Comparison of ENCODE assay signal across 19 cellular contexts in genomic region chr2:66580343-66580954, GRCh38.
A peak's percentile ranks its signal among the peaks of the same experiment; 100 is the strongest.
DNase-seq lines count a peak whose midpoint lies in the region; ATAC-seq, FAIRE-seq and TF ChIP-seq lines count a peak whose summit lies in the region.
"Had no signal": no experiment of that assay in that cellular context is flagged by ENCODE, and none has a peak within 500 bp of the region (broad histone marks: within the 10 kb centered on the region; RNA-seq: fewer than 3 reads in every experiment).

No MANE protein-coding gene starts in this region.

- H3K4me3 Mint-ChIP-seq in nephron progenitor cell, result no peak overlapping the region
- no peak overlapping the region for H3K4me3 Mint-ChIP-seq in effector memory CD8-positive, alpha-beta T cell

- intact Hi-C loops in HepG2 (cut with micrococcal nuclease; ENCODE audit: unreplicated experiment), result loop anchor here (10.0 kb wide), 1 partner anchor 1454 kb away; no protein-coding TSS in a partner anchor
- intact Hi-C loops in right lobe of liver (cut with DNase I), result no loop called here
- intact Hi-C loops in esophagus muscularis mucosa (cut with DNase I), result loop anchor here (10.0 kb wide), 1 partner anchor 284 kb away; no protein-coding TSS in a partner anchor

- no TSS peak for BruUV-seq in HepG2 (replicated peaks; lab: Mats Ljungman, UMichigan)

- no peak overlapping the region for H3K9ac ChIP-seq in HepG2 (ENCODE audit: insufficient read depth, low read depth, low read length)

- no peak for FAIRE-seq in HepG2 (lab: Jason Lieb, UNC)

- no peak for TF ChIP-seq RAD21 in HepG2 (CRISPR knock-in tag; IDR thresholded peaks at IDR 0.05)

- no peaks in the 10 kb centered on the region for H3K9me3 Mint-ChIP-seq in nephron progenitor cell
- H3K9me3 Mint-ChIP-seq in effector memory CD8-positive, alpha-beta T cell, result no peaks in the 10 kb centered on the region

- no peak overlapping the region for H2AFZ ChIP-seq in HepG2 (ENCODE audit: low read length)

- H3K4me1 Mint-ChIP-seq in nephron progenitor cell, result peaks cover 40% of the 10 kb centered on the region
- peaks cover 0 to 1% of the 10 kb centered on the region in 2 donors for H3K4me1 Mint-ChIP-seq in effector memory CD8-positive, alpha-beta T cell (ENCODE audit: low read depth in 2 of 2)

- POLR2A ChIA-PET in HepG2 (lab: Yijun Ruan, JAX), result no interaction called here

- TF ChIP-seq EP300 in HepG2 (IDR thresholded peaks at IDR 0.05; ENCODE audit: low read depth in 2 of 2, low read length in 2 of 2) (no peak), HepG2 (CRISPR knock-in tag; IDR thresholded peaks at IDR 0.05; ENCODE audit: borderline replicate concordance) (no peak), esophagus muscularis mucosa (IDR thresholded peaks at IDR 0.05) (no peak)

- H3K27ac Mint-ChIP-seq in nephron progenitor cell, result peak overlapping the region; percentile 97
- no peak overlapping the region for H3K27ac Mint-ChIP-seq in effector memory CD8-positive, alpha-beta T cell

- TF ChIP-seq POLR2A in HepG2 (IDR thresholded peaks at IDR 0.05; ENCODE audit: insufficient read depth in 1 of 2, low read depth in 2 of 2, low read length in 2 of 2) (no peak), right lobe of liver (IDR thresholded peaks at IDR 0.05) (no peak), esophagus muscularis mucosa (IDR thresholded peaks at IDR 0.05; ENCODE audit: low read depth) (no peak)

- H3K36me3 ChIP-seq in HepG2 (replicated peaks in 1 of 2; ENCODE audit: control insufficient read depth in 1 of 2, insufficient read depth in 2 of 2, low read length in 2 of 2), result no peaks in the 10 kb centered on the region
- H3K36me3 ChIP-seq in right lobe of liver, result no peaks in the 10 kb centered on the region
- no peaks in the 10 kb centered on the region for H3K36me3 ChIP-seq in esophagus muscularis mucosa
- H3K36me3 ChIP-seq: brain microvascular endothelial cell, heart left ventricle, right atrium auricular region had no signal

- H3K4me1 ChIP-seq in HepG2 (ENCODE audit: insufficient read depth, low read length) (peaks cover 30% of the 10 kb centered on the region), right lobe of liver (peaks cover 0 to 22% (median 9%) of the 10 kb centered on the region in 4 donors), esophagus muscularis mucosa (peaks cover 26 to 77% (median 48%) of the 10 kb centered on the region in 4 donors), foreskin keratinocyte (no peaks in the 10 kb centered on the region)

- TF ChIP-seq CTCF in HepG2 (CRISPR knock-in tag; IDR thresholded peaks at IDR 0.05) (no peak), right lobe of liver (IDR thresholded peaks at IDR 0.05) (no peak), esophagus muscularis mucosa (IDR thresholded peaks at IDR 0.05) (no peak), nephron progenitor cell (IDR thresholded peaks at IDR 0.05) (no peak), foreskin keratinocyte (conservative IDR thresholded peaks at IDR 0.05) (no peak)

- no peak overlapping the region for H3K27ac ChIP-seq in HepG2 (ENCODE audit: extremely low read length, insufficient read depth, low read length)
- no peak overlapping the region for H3K27ac ChIP-seq in right lobe of liver
- peak overlapping the region; percentile 95 to 98 (median 97) for H3K27ac ChIP-seq in esophagus muscularis mucosa (replicated peaks in 1 of 4)
- H3K27ac ChIP-seq in foreskin keratinocyte, result no peak overlapping the region
- H3K27ac ChIP-seq: brain microvascular endothelial cell, right atrium auricular region had no signal

- H3K79me2 ChIP-seq in HepG2 (ENCODE audit: insufficient read depth, low read length), result no peaks in the 10 kb centered on the region

- in situ Hi-C loops in HepG2 (cut with HindIII; ENCODE audit: extremely low pct_ligation_motif_present, low pct_unique_long_range_greater_than_20kb), result loop anchor here (25.0 kb wide), 2 partner anchors 943 to 1257 kb away; no protein-coding TSS in a partner anchor

- H3K9me3 ChIP-seq in HepG2 (ENCODE audit: low read length), result no peaks in the 10 kb centered on the region
- no peaks in the 10 kb centered on the region for H3K9me3 ChIP-seq in right lobe of liver
- no peaks in the 10 kb centered on the region for H3K9me3 ChIP-seq in esophagus muscularis mucosa
- H3K9me3 ChIP-seq: heart left ventricle, right atrium auricular region had no signal

- H4K20me1 ChIP-seq in HepG2 (ENCODE audit: insufficient read depth, low read length), result peaks cover 4% of the 10 kb centered on the region; the same call in 1 of the 2 replicates

- DNase-seq in HepG2 (ENCODE audit: low spot score) (no peak), right lobe of liver (no peak), esophagus muscularis mucosa (ENCODE audit: extremely low spot score) (no peak), nephron progenitor cell (no peak), DMS153 treated with DMSO at 0.1 percent for 48 hours (lab: John Stamatoyannopoulos, UW; ENCODE audit: unreplicated experiment) (no peak), foreskin keratinocyte (no peak)
- no peak for DNase-seq in effector memory CD8-positive, alpha-beta T cell
- DNase-seq: activated CD4-positive, alpha-beta T cell treated with anti-CD3 and anti-CD28 coated beads, Interleukin-2, amount 50 U/mL, for 48 hours; activated effector memory CD4-positive, alpha-beta T cell treated with Interleukin-2 at 50 U/mL for 16 hours; brain microvascular endothelial cell; Calu3; effector CD4-positive, alpha-beta T cell; heart left ventricle; left cardiac atrium; naive B cell; NCI-H774; stimulated activated CD4-positive, alpha-beta T cell treated with anti-CD3 and anti-CD28 coated beads, Interleukin-2, amount 100 ng/mL, for 48 hours had no signal

- WGBS in HepG2 (ENCODE audit: low lambda C conversion rate), result 33% methylated on average over 8 of the region's 8 CpGs
- 17% methylated on average over 8 of the region's 8 CpGs for WGBS in right lobe of liver (ENCODE audit: insufficient coverage, low coverage, low lambda C conversion rate, missing lambda C conversion rate)
- 10% methylated on average over 8 of the region's 8 CpGs for WGBS in esophagus muscularis mucosa

- no peak overlapping the region for H3K4me3 ChIP-seq in HepG2 (replicated peaks in 1 of 3; ENCODE audit: insufficient read depth in 1 of 3, low read depth in 2 of 3, low read length in 3 of 3)
- no peak overlapping the region for H3K4me3 ChIP-seq in right lobe of liver
- peak overlapping the region; percentile 53 to 71 (median 64) for H3K4me3 ChIP-seq in esophagus muscularis mucosa
- H3K4me3 ChIP-seq: heart left ventricle, right atrium auricular region had no signal

- no peak for ATAC-seq in HepG2
- no peak for ATAC-seq in right lobe of liver
- no peak for ATAC-seq in HG03108 (IDR thresholded peaks at IDR 0.05; ENCODE audit: unreplicated experiment)
- no peak for ATAC-seq in effector memory CD8-positive, alpha-beta T cell (replicated peaks)
- ATAC-seq in foreskin keratinocyte, result no peak
- ATAC-seq: left cardiac atrium had no signal

- CTCF ChIA-PET in HepG2 (lab: Yijun Ruan, JAX; ENCODE audit: low intra/inter-chr PET ratio, low total read pairs), result no interaction called here

- H3K36me3 Mint-ChIP-seq in nephron progenitor cell (ENCODE audit: low read depth), result no peaks in the 10 kb centered on the region
- H3K36me3 Mint-ChIP-seq in effector memory CD8-positive, alpha-beta T cell (ENCODE audit: insufficient read depth), result no peaks in the 10 kb centered on the region
- H3K36me3 Mint-ChIP-seq: naive B cell had no signal

- H3K4me2 ChIP-seq in HepG2 (ENCODE audit: low read depth, low read length), result no peak overlapping the region

- H3K27me3 ChIP-seq in HepG2 (ENCODE audit: control insufficient read depth in 1 of 2, insufficient read depth in 2 of 2, low read length in 2 of 2), result peaks cover 26 to 82% of the 10 kb centered on the region in 2 experiments
- H3K27me3 ChIP-seq in right lobe of liver, result peaks cover 18 to 65% of the 10 kb centered on the region in 2 donors
- H3K27me3 ChIP-seq in esophagus muscularis mucosa, result peaks cover 0 to 52% (median 8%) of the 10 kb centered on the region in 4 donors
- H3K27me3 ChIP-seq in foreskin keratinocyte, result peaks cover 78% of the 10 kb centered on the region

- peaks cover 7% of the 10 kb centered on the region for H3K27me3 Mint-ChIP-seq in nephron progenitor cell (ENCODE audit: low read depth, poor library complexity)
- H3K27me3 Mint-ChIP-seq in effector memory CD8-positive, alpha-beta T cell, result peaks cover 38 to 47% of the 10 kb centered on the region in 2 donors

TF ChIP-seq in HepG2, 621 proteins besides CTCF, POLR2A, EP300 and RAD21:
- TF ChIP-seq TAF1 (CRISPR knock-in tag; IDR thresholded peaks at IDR 0.05) (no peak), CBX2 (IDR thresholded peaks at IDR 0.05; ENCODE audit: low read depth, low read length) (peak; percentile 93), CBX2 (CRISPR knock-in tag; IDR thresholded peaks at IDR 0.05; ENCODE audit: low read depth) (no peak), TARDBP (CRISPR knock-in tag; IDR thresholded peaks at IDR 0.05) (no peak)
TF ChIP-seq in HepG2: peak in this region for 1.

Comparison
In these comparisons a context has a peak if more than half of its experiments do, and no peak if none do; other contexts are left out.
1. intact Hi-C loops: an anchor here in HepG2 (10.0 kb wide) and esophagus muscularis mucosa (10.0 kb wide); none called in right lobe of liver.
2. H3K27ac ChIP-seq: peak in esophagus muscularis mucosa (4 of 4); none in HepG2 (single experiment), right lobe of liver (0 of 3) and foreskin keratinocyte (single experiment).
3. H3K4me3 ChIP-seq: peak in esophagus muscularis mucosa (4 of 4); none in HepG2 (0 of 3) and right lobe of liver (0 of 3).